Comparison of ENCODE assay signal across 24 cellular contexts in the genomic region with DNA sequence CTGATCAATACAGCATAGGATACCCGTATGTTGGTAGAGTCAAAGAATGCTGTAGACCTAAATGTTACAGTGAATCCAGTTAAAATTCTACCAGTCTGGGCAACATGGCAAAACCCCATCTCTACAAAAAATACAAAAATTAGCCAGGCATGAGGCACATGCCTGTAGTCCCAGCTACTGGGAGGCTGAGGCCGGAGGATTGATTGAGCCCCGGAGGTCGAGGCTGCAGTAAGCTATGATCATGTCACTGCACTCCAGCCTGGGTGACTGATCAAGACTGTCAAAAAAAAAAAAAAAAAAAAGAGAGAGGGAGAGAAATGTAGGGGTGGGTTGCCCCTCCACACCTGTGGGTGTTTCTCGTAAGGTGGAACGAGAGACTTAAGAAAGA.
A peak's percentile ranks its signal among the peaks of the same experiment; 100 is the strongest.
DNase-seq lines count a peak whose midpoint lies in the region; ATAC-seq, FAIRE-seq and TF ChIP-seq lines count a peak whose summit lies in the region.
"Had no signal": no experiment of that assay in that cellular context is flagged by ENCODE, and none has a peak within 500 bp of the region (broad histone marks: within the 10 kb centered on the region; RNA-seq: fewer than 3 reads in every experiment).

No MANE protein-coding gene starts in this region.

- TF ChIP-seq POLR2A in HepG2 (IDR thresholded peaks at IDR 0.05; ENCODE audit: insufficient read depth in 1 of 2, low read depth in 2 of 2, low read length in 2 of 2) (no peak), right lobe of liver (IDR thresholded peaks at IDR 0.05) (no peak)

- no TSS peak for BruUV-seq in HepG2 (replicated peaks; lab: Mats Ljungman, UMichigan)

- no peak for DNase-seq in HepG2 (ENCODE audit: low spot score)
- no peak for DNase-seq in right lobe of liver
- no peak for DNase-seq in endodermal cell
- no peak for DNase-seq in neural progenitor cell (ENCODE audit: low spot score)
- DNase-seq in foreskin keratinocyte = no peak
- no peak for DNase-seq in stimulated activated CD4-positive, alpha-beta T cell treated with anti-CD3 and anti-CD28 coated beads, Interleukin-2, amount 100 ng/mL, for 48 hours
- no peak for DNase-seq in KBM-7
- DNase-seq: CD4-positive, alpha-beta memory T cell; DMS153; GDM1; H7; IMR-90; MV-4-11; NCI-H1105 treated with DMSO at 0.1 percent for 48 hours; NCI-H226; NCI-H510A treated with DMSO at 0.1 percent for 48 hours; NCI-H774; NK-92 treated with Interleukin-12 subunit alpha and Interleukin-12 subunit beta, amount 100 ng/mL, for 24 hours; Peyer's patch had no signal

- H3K27ac ChIP-seq in HepG2 (ENCODE audit: extremely low read length, insufficient read depth, low read length) (no peak overlapping the region), right lobe of liver (no peak overlapping the region), endodermal cell (ENCODE audit: low read depth, low read length) (no peak overlapping the region), neural progenitor cell (no peak overlapping the region), foreskin keratinocyte (no peak overlapping the region)
- H3K27ac ChIP-seq: 22Rv1; BLaER1 treated with 17β-estradiol and CSF1 and Interleukin-3, amounts not matched to agents 10 nM and 100 nM; Peyer's patch had no signal

- no peak for FAIRE-seq in HepG2 (lab: Jason Lieb, UNC)
- FAIRE-seq: GM19239 had no signal

- H3K4me1 Mint-ChIP-seq in endodermal cell (peaks cover 55% of the 10 kb centered on the region), neural progenitor cell (peaks cover 31% of the 10 kb centered on the region)

- H4K20me1 ChIP-seq in HepG2 (ENCODE audit: insufficient read depth, low read length) (no peaks in the 10 kb centered on the region), neural progenitor cell (ENCODE audit: low read depth) (no peaks in the 10 kb centered on the region)

- H3K4me3 Mint-ChIP-seq in endodermal cell (peak overlapping the region; percentile 44), neural progenitor cell (no peak overlapping the region)
- H3K4me3 Mint-ChIP-seq: CD4-positive, alpha-beta memory T cell had no signal

- H3K4me2 ChIP-seq in HepG2 (ENCODE audit: low read depth, low read length) (no peak overlapping the region), neural progenitor cell (peak overlapping the region; percentile 63)
- H3K4me2 ChIP-seq: BLaER1 treated with 17β-estradiol and CSF1 and Interleukin-3, amounts not matched to agents 10 nM and 100 nM had no signal

- in situ Hi-C loops in HepG2 (cut with HindIII; ENCODE audit: extremely low pct_ligation_motif_present, low pct_unique_long_range_greater_than_20kb) (no loop called here), KBM-7 (cut with MboI; ENCODE audit: low pct_unique_long_range_greater_than_20kb, low sequenced_read_pairs) (no loop called here)

- H3K27me3 ChIP-seq in HepG2 (ENCODE audit: control insufficient read depth in 1 of 2, insufficient read depth in 2 of 2, low read length in 2 of 2) = no peaks in the 10 kb centered on the region
- H3K27me3 ChIP-seq in right lobe of liver = no peaks in the 10 kb centered on the region
- no peaks in the 10 kb centered on the region for H3K27me3 ChIP-seq in endodermal cell (ENCODE audit: control insufficient read depth, insufficient read depth, low read length, poor library complexity, severe bottlenecking)
- peaks cover 12% of the 10 kb centered on the region for H3K27me3 ChIP-seq in neural progenitor cell
- peaks cover 4% of the 10 kb centered on the region for H3K27me3 ChIP-seq in foreskin keratinocyte
- H3K27me3 ChIP-seq: BLaER1 treated with 17β-estradiol and CSF1 and Interleukin-3, amounts not matched to agents 10 nM and 100 nM; Peyer's patch had no signal

- H3K36me3 ChIP-seq in HepG2 (replicated peaks in 1 of 2; ENCODE audit: control insufficient read depth in 1 of 2, insufficient read depth in 2 of 2, low read length in 2 of 2) (no peaks in the 10 kb centered on the region), right lobe of liver (no peaks in the 10 kb centered on the region), endodermal cell (ENCODE audit: control insufficient read depth, insufficient read depth, low read length) (no peaks in the 10 kb centered on the region), neural progenitor cell (no peaks in the 10 kb centered on the region)
- H3K36me3 ChIP-seq: BLaER1 treated with 17β-estradiol and CSF1 and Interleukin-3, amounts not matched to agents 10 nM and 100 nM; Peyer's patch had no signal

- peaks cover 45% of the 10 kb centered on the region for H3F3A ChIP-seq in neural progenitor cell (ENCODE audit: low read depth)

- H3K36me3 Mint-ChIP-seq in endodermal cell (ENCODE audit: low read depth) (no peaks in the 10 kb centered on the region), neural progenitor cell (no peaks in the 10 kb centered on the region)

- H3K9ac ChIP-seq in HepG2 (ENCODE audit: insufficient read depth, low read depth, low read length) (no peak overlapping the region), endodermal cell (ENCODE audit: extremely low read depth, low read length, poor library complexity, severe bottlenecking) (peak overlapping the region; percentile 24), neural progenitor cell (no peak overlapping the region)
- H3K9ac ChIP-seq: BLaER1 treated with 17β-estradiol and CSF1 and Interleukin-3, amounts not matched to agents 10 nM and 100 nM had no signal

- CTCF ChIA-PET in HepG2 (lab: Yijun Ruan, JAX; ENCODE audit: low intra/inter-chr PET ratio, low total read pairs) = no interaction called here

- no peaks in the 10 kb centered on the region for H3K27me3 Mint-ChIP-seq in endodermal cell (ENCODE audit: insufficient read depth)
- H3K27me3 Mint-ChIP-seq in neural progenitor cell (ENCODE audit: insufficient read depth, low read depth) = peaks cover 3% of the 10 kb centered on the region

- H3K4me3 ChIP-seq in HepG2 (replicated peaks in 1 of 3; ENCODE audit: insufficient read depth in 1 of 3, low read depth in 2 of 3, low read length in 3 of 3) (no peak overlapping the region), right lobe of liver (no peak overlapping the region), endodermal cell (ENCODE audit: low read length) (no peak overlapping the region), neural progenitor cell (no peak overlapping the region)
- H3K4me3 ChIP-seq: BLaER1 treated with 17β-estradiol and CSF1 and Interleukin-3, amounts not matched to agents 10 nM and 100 nM; Peyer's patch had no signal

- no peaks in the 10 kb centered on the region for H3K9me3 ChIP-seq in HepG2 (ENCODE audit: low read length)
- H3K9me3 ChIP-seq in right lobe of liver = no peaks in the 10 kb centered on the region
- H3K9me3 ChIP-seq in endodermal cell (ENCODE audit: control insufficient read depth, low read length) = no peaks in the 10 kb centered on the region
- no peaks in the 10 kb centered on the region for H3K9me3 ChIP-seq in neural progenitor cell (ENCODE audit: low read depth)
- H3K9me3 ChIP-seq: BLaER1 treated with 17β-estradiol and CSF1 and Interleukin-3, amounts not matched to agents 10 nM and 100 nM; Peyer's patch had no signal

- POLR2A ChIA-PET in HepG2 (lab: Yijun Ruan, JAX) = no interaction called here

- H3K27ac Mint-ChIP-seq in endodermal cell (peak overlapping the region; percentile 98), neural progenitor cell (no peak overlapping the region)

- ATAC-seq in HepG2 (no peak), right lobe of liver (no peak), foreskin keratinocyte (no peak), GM18511 (IDR thresholded peaks at IDR 0.05; ENCODE audit: unreplicated experiment) (no peak)
- ATAC-seq: SK-N-SH treated with all-trans-retinoic acid at 6 μM for 48 hours had no signal

- 92% methylated on average over 6 of the region's 6 CpGs for WGBS in HepG2 (ENCODE audit: low lambda C conversion rate)
- whole genome bisulfite sequencing in right lobe of liver (ENCODE audit: insufficient coverage, low coverage, low lambda C conversion rate, missing lambda C conversion rate) = 84% methylated on average over 6 of the region's 6 CpGs
- 48 to 62% methylated on average over 3 to 6 of the region's 6 CpGs for WGBS in endodermal cell (ENCODE audit: insufficient coverage in 1 of 2, insufficient read length in 1 of 2), 2 experiments

- H3K79me2 ChIP-seq in HepG2 (ENCODE audit: insufficient read depth, low read length) = peaks cover 3% of the 10 kb centered on the region
- peaks cover 4% of the 10 kb centered on the region for H3K79me2 ChIP-seq in neural progenitor cell (ENCODE audit: low read depth)

- H3K9me3 Mint-ChIP-seq in endodermal cell (no peaks in the 10 kb centered on the region), neural progenitor cell (no peaks in the 10 kb centered on the region)
- H3K9me3 Mint-ChIP-seq: CD4-positive, alpha-beta memory T cell had no signal

- TF ChIP-seq CTCF in HepG2 (CRISPR knock-in tag; IDR thresholded peaks at IDR 0.05) (no peak), right lobe of liver (IDR thresholded peaks at IDR 0.05) (no peak), endodermal cell (conservative IDR thresholded peaks at IDR 0.05) (no peak), neural progenitor cell (IDR thresholded peaks at IDR 0.05) (no peak), foreskin keratinocyte (conservative IDR thresholded peaks at IDR 0.05) (no peak)

- intact Hi-C loops in HepG2 (cut with micrococcal nuclease; ENCODE audit: unreplicated experiment) = loop anchor here (5.0 kb wide), 1 partner anchor 167 kb away; the partner anchor contains the start of gene SLC16A10
- intact Hi-C loops in right lobe of liver (cut with DNase I) = loop anchor here in 1 of 2 donors (10.0 kb wide), 1 partner anchor 390 kb away; no protein-coding TSS in a partner anchor

- TF ChIP-seq EP300 in HepG2 (IDR thresholded peaks at IDR 0.05; ENCODE audit: low read depth in 2 of 2, low read length in 2 of 2) (no peak), HepG2 (CRISPR knock-in tag; IDR thresholded peaks at IDR 0.05; ENCODE audit: borderline replicate concordance) (no peak)

- TF ChIP-seq RAD21 in HepG2 (CRISPR knock-in tag; IDR thresholded peaks at IDR 0.05) = no peak

- no peak overlapping the region for H2AFZ ChIP-seq in HepG2 (ENCODE audit: low read length)
- H2AFZ ChIP-seq in neural progenitor cell (replicated peaks) = peak overlapping the region; percentile 48

- peaks cover 39% of the 10 kb centered on the region for H3K4me1 ChIP-seq in HepG2 (ENCODE audit: insufficient read depth, low read length)
- H3K4me1 ChIP-seq in right lobe of liver = peaks cover 0 to 2% (median 0%) of the 10 kb centered on the region in 4 donors
- H3K4me1 ChIP-seq in endodermal cell (ENCODE audit: control insufficient read depth, insufficient read depth, low read length) = peaks cover 13% of the 10 kb centered on the region
- peaks cover 25% of the 10 kb centered on the region for H3K4me1 ChIP-seq in neural progenitor cell
- no peaks in the 10 kb centered on the region for H3K4me1 ChIP-seq in foreskin keratinocyte

TF ChIP-seq in HepG2, 621 proteins besides CTCF, POLR2A, EP300 and RAD21 (continues in another document):
- no peak for TF ChIP-seq ZBTB20 (CRISPR knock-in tag; IDR thresholded peaks at IDR 0.05; ENCODE audit: borderline replicate concordance, low read depth)
